In the genomic region with DNA sequence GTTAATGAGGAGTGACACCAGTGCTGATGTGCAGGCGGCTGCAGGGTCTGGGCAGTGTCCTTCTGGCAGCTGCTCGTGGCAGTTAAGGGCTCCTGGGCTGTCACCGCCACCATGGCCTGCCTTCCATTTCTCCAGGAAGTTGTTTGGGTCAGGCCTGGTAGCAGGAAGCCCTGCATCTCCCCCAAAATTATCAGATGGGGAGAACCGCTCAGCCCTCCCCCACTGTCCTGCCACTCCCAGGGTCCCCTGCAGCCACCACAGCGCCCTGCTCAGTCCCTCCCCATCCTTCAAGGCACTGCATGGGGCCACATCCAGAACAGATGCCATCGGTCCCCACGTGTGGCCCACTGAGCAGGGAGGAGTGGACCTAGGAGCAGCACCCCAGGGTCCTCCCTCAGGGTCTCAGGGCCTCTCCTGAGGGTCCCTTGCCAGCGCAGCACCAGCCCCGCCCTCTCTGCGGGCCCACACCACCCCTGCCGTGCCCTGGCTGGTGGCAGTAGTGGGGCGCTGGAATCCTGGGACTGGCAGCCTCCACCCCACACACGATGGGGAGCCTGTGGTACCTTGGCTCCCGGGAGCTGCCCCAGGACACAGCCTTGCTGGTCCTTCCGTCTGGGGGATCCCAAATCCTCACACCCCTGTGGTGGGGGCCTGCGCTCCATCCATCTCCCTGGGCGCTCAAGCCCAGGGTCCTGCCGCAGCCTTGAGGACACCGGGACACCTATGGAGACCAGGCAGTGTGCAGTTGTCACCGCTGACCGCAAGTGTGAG, we compare ENCODE assay signal across 19 cellular contexts. TPM values are rescaled to one million over a fixed set of nuclear protein-coding genes. Genes with fewer than 3 reads are reported as not detected.
"Had no signal": no experiment of that assay in that cellular context is flagged by ENCODE, and none has a peak within 500 bp of the region (broad histone marks: within the 10 kb centered on the region; RNA-seq: fewer than 3 reads in every experiment).

No MANE protein-coding gene starts in this region.

- H3K4me1 ChIP-seq: adrenal gland, esophagus squamous epithelium, left lung, right atrium auricular region had no signal

- H3K4me3 Mint-ChIP-seq: activated naive CD4-positive, alpha-beta T cell treated with anti-CD3 and anti-CD28 coated beads, Interleukin-2, amount 50 U/mL, for 24 hours; activated T-helper 17 cell treated with anti-CD3 and anti-CD28 coated beads, Interleukin-2, amount 50 U/mL, for 72 hours; naive thymus-derived CD4-positive, alpha-beta T cell; T-cell had no signal

- H3K36me3 ChIP-seq: adrenal gland, right atrium auricular region, thoracic aorta had no signal

- H3K27ac Mint-ChIP-seq: activated naive CD4-positive, alpha-beta T cell treated with anti-CD3 and anti-CD28 coated beads, Interleukin-2, amount 50 U/mL, for 24 hours; T-cell had no signal

- H3K27me3 ChIP-seq: adrenal gland, esophagus squamous epithelium, left lung, right atrium auricular region had no signal

- H3K9me3 ChIP-seq: adrenal gland, esophagus squamous epithelium, left lung, right atrium auricular region, thoracic aorta had no signal

- DNase-seq: activated CD4-positive, alpha-beta T cell treated with anti-CD3 and anti-CD28 coated beads, Interleukin-2, amount 50 U/mL, for 1 hour; adrenal gland; effector CD4-positive, alpha-beta T cell; esophagus squamous epithelium; hippocampal formation; mammary epithelial cell; naive thymus-derived CD4-positive, alpha-beta T cell; T-cell; T-helper 9 cell had no signal

- H3K27ac ChIP-seq: adrenal gland, esophagus squamous epithelium, left lung, right atrium auricular region, thoracic aorta had no signal

- H3K4me2 ChIP-seq: smooth muscle cell had no signal

- H3K9me3 Mint-ChIP-seq: activated naive CD4-positive, alpha-beta T cell treated with anti-CD3 and anti-CD28 coated beads, Interleukin-2, amount 50 U/mL, for 24 hours; activated T-helper 17 cell treated with anti-CD3 and anti-CD28 coated beads, Interleukin-2, amount 50 U/mL, for 72 hours; naive thymus-derived CD4-positive, alpha-beta T cell; T-cell had no signal

- ATAC-seq: activated CD4-positive, CD25-positive, alpha-beta regulatory T cell treated with anti-CD3 and anti-CD28 coated beads, Interleukin-2, amount 50 U/mL, for 24 hours; activated T-helper 17 cell treated with anti-CD3 and anti-CD28 coated beads, Interleukin-2, amount 50 U/mL, for 72 hours; left lung; naive thymus-derived CD4-positive, alpha-beta T cell; T-cell had no signal

- H3K4me3 ChIP-seq: adrenal gland, esophagus squamous epithelium, left lung, right atrium auricular region, smooth muscle cell, thoracic aorta had no signal

- FAIRE-seq: colon, keratinocyte had no signal

- H3K4me1 Mint-ChIP-seq: activated naive CD4-positive, alpha-beta T cell treated with anti-CD3 and anti-CD28 coated beads, Interleukin-2, amount 50 U/mL, for 24 hours; activated T-helper 17 cell treated with anti-CD3 and anti-CD28 coated beads, Interleukin-2, amount 50 U/mL, for 72 hours had no signal

- H3K36me3 Mint-ChIP-seq: activated naive CD4-positive, alpha-beta T cell treated with anti-CD3 and anti-CD28 coated beads, Interleukin-2, amount 50 U/mL, for 24 hours had no signal

RNA-seq across cellular contexts. Expression of gene AMN, which starts 10.3 kb away (rescaled TPM):
- total RNA-seq: cardiac septum had no signal
- polyA plus RNA-seq: mammary epithelial cell had no signal
